20 cellular contexts compared by ENCODE assay signal in genomic region chr10:90308223-90308622, GRCh38.
"Had no signal": no experiment of that assay in that cellular context is flagged by ENCODE, and none has a peak within 500 bp of the region (broad histone marks: within the 10 kb centered on the region; RNA-seq: fewer than 3 reads in every experiment).

No MANE protein-coding gene starts in this region.

- ATAC-seq: activated CD4-positive, CD25-positive, alpha-beta regulatory T cell treated with anti-CD3 and anti-CD28 coated beads, Interleukin-2, amount 50 U/mL, for 24 hours; activated naive CD8-positive, alpha-beta T cell treated with anti-CD3 and anti-CD28 coated beads, Interleukin-2, amount 50 U/mL, for 24 hours; activated T-cell treated with anti-CD3 and anti-CD28 coated beads, Interleukin-2, amount 50 U/mL, for 4 hours; effector memory CD8-positive, alpha-beta T cell; left lung had no signal

- H3K27me3 ChIP-seq: left lung had no signal

- FAIRE-seq: bronchial epithelial cell, frontal cortex had no signal

- H3K4me1 ChIP-seq: left lung had no signal

- DNase-seq: activated CD4-positive, alpha-beta T cell treated with anti-CD3 and anti-CD28 coated beads, Interleukin-2, amount 10 ng/mL, durations not matched to agents 7 days and 5 days; activated CD8-positive, alpha-beta memory T cell treated with anti-CD3 and anti-CD28 coated beads, Interleukin-2, amount 50 U/mL, for 4 hours; activated naive CD4-positive, alpha-beta T cell treated with anti-CD3 and anti-CD28 coated beads, Interleukin-2, amount 10 ng/mL, durations not matched to agents 7 days and 5 days; activated naive CD8-positive, alpha-beta T cell treated with anti-CD3 and anti-CD28 coated beads, Interleukin-2, amount 50 U/mL, for 24 hours; activated T-cell treated with anti-CD3 and anti-CD28 coated beads, Interleukin-2, amount 50 U/mL, for 4 hours; anterior cingulate cortex; dermis blood vessel endothelial cell; effector memory CD8-positive, alpha-beta T cell; left lung; mammary epithelial cell; nephron progenitor cell; stimulated activated CD4-positive, alpha-beta T cell treated with anti-CD3 and anti-CD28 coated beads, Interleukin-12 subunit alpha, Interleukin-12 subunit beta, amount 100 ng/mL, for 4 hours; stimulated activated CD4-positive, alpha-beta T cell treated with anti-CD3 and anti-CD28 coated beads, Interleukin-1b, Interleukin-23, amount 100 ng/mL, for 48 hours; stimulated activated CD8-positive, alpha-beta memory T cell treated with anti-CD3 and anti-CD28 coated beads, Interleukin-4, amount 100 ng/mL, for 48 hours; stimulated activated naive CD4-positive, alpha-beta T cell had no signal

- H3K4me3 Mint-ChIP-seq: activated CD4-positive, alpha-beta T cell treated with anti-CD3 and anti-CD28 coated beads, Interleukin-2, amount 10 ng/mL, durations not matched to agents 7 days and 5 days; activated naive CD4-positive, alpha-beta T cell treated with anti-CD3 and anti-CD28 coated beads, Interleukin-2, amount 10 ng/mL, durations not matched to agents 7 days and 5 days; activated naive CD8-positive, alpha-beta T cell treated with anti-CD3 and anti-CD28 coated beads, Interleukin-2, amount 50 U/mL, for 24 hours; activated T-cell treated with anti-CD3 and anti-CD28 coated beads, Interleukin-2, amount 50 U/mL, for 4 hours; effector memory CD8-positive, alpha-beta T cell; nephron progenitor cell; T-helper 1 cell treated with Interleukin-12 subunit alpha and Interleukin-12 subunit beta and Interleukin-4 antibody, amounts not matched to agents 30 μg/mL and 1 μg/mL, for 36 hours had no signal

- H3K27ac Mint-ChIP-seq: activated CD4-positive, alpha-beta T cell treated with anti-CD3 and anti-CD28 coated beads, Interleukin-2, amount 10 ng/mL, durations not matched to agents 7 days and 5 days; activated naive CD4-positive, alpha-beta T cell treated with anti-CD3 and anti-CD28 coated beads, Interleukin-2, amount 10 ng/mL, durations not matched to agents 7 days and 5 days; activated naive CD8-positive, alpha-beta T cell treated with anti-CD3 and anti-CD28 coated beads, Interleukin-2, amount 50 U/mL, for 24 hours; effector memory CD8-positive, alpha-beta T cell; nephron progenitor cell; progenitor cell of endocrine pancreas; T-helper 1 cell treated with Interleukin-12 subunit alpha and Interleukin-12 subunit beta and Interleukin-4 antibody, amounts not matched to agents 30 μg/mL and 1 μg/mL, for 36 hours had no signal

- H3K4me1 Mint-ChIP-seq: activated CD4-positive, alpha-beta T cell treated with anti-CD3 and anti-CD28 coated beads, Interleukin-2, amount 10 ng/mL, durations not matched to agents 7 days and 5 days; activated naive CD4-positive, alpha-beta T cell treated with anti-CD3 and anti-CD28 coated beads, Interleukin-2, amount 10 ng/mL, durations not matched to agents 7 days and 5 days; activated naive CD8-positive, alpha-beta T cell treated with anti-CD3 and anti-CD28 coated beads, Interleukin-2, amount 50 U/mL, for 24 hours had no signal

- H3K27ac ChIP-seq: left lung had no signal

- H3K27me3 Mint-ChIP-seq: activated CD4-positive, alpha-beta T cell treated with anti-CD3 and anti-CD28 coated beads, Interleukin-2, amount 10 ng/mL, durations not matched to agents 7 days and 5 days; activated naive CD4-positive, alpha-beta T cell treated with anti-CD3 and anti-CD28 coated beads, Interleukin-2, amount 10 ng/mL, durations not matched to agents 7 days and 5 days; effector memory CD8-positive, alpha-beta T cell; progenitor cell of endocrine pancreas had no signal

- H3K36me3 Mint-ChIP-seq: activated naive CD4-positive, alpha-beta T cell treated with anti-CD3 and anti-CD28 coated beads, Interleukin-2, amount 10 ng/mL, durations not matched to agents 7 days and 5 days had no signal

- H3K36me3 ChIP-seq: left lung had no signal

- H3K9me3 Mint-ChIP-seq: activated CD4-positive, alpha-beta T cell treated with anti-CD3 and anti-CD28 coated beads, Interleukin-2, amount 10 ng/mL, durations not matched to agents 7 days and 5 days; T-helper 1 cell treated with Interleukin-12 subunit alpha and Interleukin-12 subunit beta and Interleukin-4 antibody, amounts not matched to agents 30 μg/mL and 1 μg/mL, for 36 hours had no signal

- H3K4me3 ChIP-seq: left lung had no signal
